Comparison of ENCODE assay signal across 20 cellular contexts in genomic region chr6:21437583-21437982, GRCh38.
A peak's percentile ranks its signal among the peaks of the same experiment; 100 is the strongest.
DNase-seq lines count a peak whose midpoint lies in the region; ATAC-seq and TF ChIP-seq lines count a peak whose summit lies in the region.
"Had no signal": no experiment of that assay in that cellular context is flagged by ENCODE, and none has a peak within 500 bp of the region (broad histone marks: within the 10 kb centered on the region; RNA-seq: fewer than 3 reads in every experiment).

No MANE protein-coding gene starts in this region.

- H3K27me3 Mint-ChIP-seq in MCF 10A (ENCODE audit: insufficient read depth, unreplicated experiment) = no peaks in the 10 kb centered on the region

- CTCF ChIA-PET in MCF 10A (lab: Yijun Ruan, JAX) = no interaction called here

- H3K36me3 Mint-ChIP-seq in MCF 10A (ENCODE audit: insufficient read depth, unreplicated experiment) = no peaks in the 10 kb centered on the region
- H3K36me3 Mint-ChIP-seq: CD4-positive, alpha-beta memory T cell; mesothelial cell of epicardium; neural progenitor cell had no signal

- BruUV-seq in MCF 10A (replicated peaks; lab: Mats Ljungman, UMichigan) = no TSS peak

- no peak overlapping the region for H3K27ac Mint-ChIP-seq in MCF 10A (ENCODE audit: low read depth, unreplicated experiment)
- H3K27ac Mint-ChIP-seq: mesothelial cell of epicardium, neural progenitor cell had no signal

- H3K4me1 Mint-ChIP-seq in MCF 10A (ENCODE audit: insufficient read depth, unreplicated experiment) = no peaks in the 10 kb centered on the region

- intact Hi-C loops in MCF 10A (cut with micrococcal nuclease) = no loop called here

- peak overlapping the region; percentile 58; the same call in 1 of the 2 replicates for H3K4me3 ChIP-seq in GM12865 (ENCODE audit: low read depth, low read length)
- H3K4me3 ChIP-seq in OCI-LY3 (ENCODE audit: low read length) = peak overlapping the region; percentile 77
- H3K4me3 ChIP-seq: gastrocnemius medialis, neural progenitor cell, uterus had no signal

- no peaks in the 10 kb centered on the region for H3K9me3 Mint-ChIP-seq in MCF 10A (ENCODE audit: unreplicated experiment)
- H3K9me3 Mint-ChIP-seq: mesothelial cell of epicardium, neural progenitor cell had no signal

- DNase-seq in AG08395 (ENCODE audit: low spot score) = peak; percentile 33
- DNase-seq in GM12865 (ENCODE audit: low read depth) = no peak
- peak; percentile 38 for DNase-seq in kidney tubule cell (ENCODE audit: low spot score)
- no peak for DNase-seq in HPDE6-E6E7 (ENCODE audit: extremely low spot score)
- DNase-seq in activated CD4-positive, alpha-beta T cell treated with anti-CD3 and anti-CD28 coated beads for 48 hours = no peak
- DNase-seq in MCF 10A (ENCODE audit: unreplicated experiment) = no peak
- DNase-seq: activated effector memory CD4-positive, alpha-beta T cell treated with anti-CD3 and anti-CD28 coated beads, Interleukin-2, amount 50 U/mL, for 16 hours; dermis blood vessel endothelial cell; gastrocnemius medialis; NCI-H446 treated with DMSO at 0.1 percent for 48 hours; NK-92 treated with Interleukin-12 subunit alpha and Interleukin-12 subunit beta, amount 100 ng/mL, for 24 hours; spleen; stimulated activated CD4-positive, alpha-beta T cell treated with anti-CD3 and anti-CD28 coated beads, Interleukin-4, amount 100 ng/mL, for 4 hours; uterus had no signal

- no peaks in the 10 kb centered on the region for H3K79me2 ChIP-seq in OCI-LY3 (ENCODE audit: low read length)

- ATAC-seq in HG03045 (IDR thresholded peaks at IDR 0.05; ENCODE audit: unreplicated experiment) = no peak

- H3K4me2 ChIP-seq in OCI-LY3 (ENCODE audit: low read length) = peak overlapping the region; percentile 91
- H3K4me2 ChIP-seq: neural progenitor cell had no signal

- H3K4me3 Mint-ChIP-seq in MCF 10A (ENCODE audit: unreplicated experiment) = no peak overlapping the region
- H3K4me3 Mint-ChIP-seq: mesothelial cell of epicardium, neural progenitor cell had no signal

- no peaks in the 10 kb centered on the region for H3K27me3 ChIP-seq in OCI-LY3 (ENCODE audit: low read depth, low read length)
- H3K27me3 ChIP-seq: gastrocnemius medialis, neural progenitor cell, spleen, uterus had no signal

- H4K20me1 ChIP-seq in OCI-LY3 (ENCODE audit: insufficient read depth, low read length) = no peaks in the 10 kb centered on the region

- peak overlapping the region; percentile 100 for H3K27ac ChIP-seq in OCI-LY3 (ENCODE audit: low read length)
- H3K27ac ChIP-seq: epithelial cell of prostate, neural progenitor cell, uterus had no signal

- POLR2A ChIA-PET in MCF 10A (lab: Yijun Ruan, JAX) = no interaction called here

- H3K36me3 ChIP-seq in OCI-LY3 (replicated peaks; ENCODE audit: low read depth, low read length) = peaks cover 9% of the 10 kb centered on the region
- H3K36me3 ChIP-seq: gastrocnemius medialis, neural progenitor cell, spleen, uterus had no signal

- no peak for TF ChIP-seq CTCF in GM12865 (IDR thresholded peaks at IDR 0.05; ENCODE audit: insufficient read depth, low read depth, low read length, missing control alignments)
- no peak for TF ChIP-seq CTCF in OCI-LY3 (IDR thresholded peaks at IDR 0.05; ENCODE audit: low read depth, low read length)
- no peak for TF ChIP-seq CTCF in MCF 10A (IDR thresholded peaks at IDR 0.05; ENCODE audit: unreplicated experiment)

- H2AFZ ChIP-seq in OCI-LY3 (ENCODE audit: low read depth, low read length) = no peak overlapping the region
- H2AFZ ChIP-seq: neural progenitor cell had no signal

- H3K4me1 ChIP-seq in OCI-LY3 (ENCODE audit: low read length) = peaks cover 59% of the 10 kb centered on the region
- H3K4me1 ChIP-seq: neural progenitor cell had no signal

- H3K9me3 ChIP-seq in OCI-LY3 (ENCODE audit: insufficient read depth, low read length) = no peaks in the 10 kb centered on the region
- H3K9me3 ChIP-seq: gastrocnemius medialis, spleen, uterus had no signal

- H3K9ac ChIP-seq in OCI-LY3 (ENCODE audit: low read length) = peak overlapping the region; percentile 84
- H3K9ac ChIP-seq: neural progenitor cell had no signal

Comparison
In these comparisons a context has a peak if more than half of its experiments do, and no peak if none do; other contexts are left out.
1. DNase-seq: peak in AG08395 (single experiment) and kidney tubule cell (single experiment); none in GM12865 (single experiment), HPDE6-E6E7 (single experiment), activated CD4-positive, alpha-beta T cell treated with anti-CD3 and anti-CD28 coated beads for 48 hours (single experiment) and MCF 10A (single experiment).